13 cellular contexts compared by ENCODE assay signal in the genomic region with DNA sequence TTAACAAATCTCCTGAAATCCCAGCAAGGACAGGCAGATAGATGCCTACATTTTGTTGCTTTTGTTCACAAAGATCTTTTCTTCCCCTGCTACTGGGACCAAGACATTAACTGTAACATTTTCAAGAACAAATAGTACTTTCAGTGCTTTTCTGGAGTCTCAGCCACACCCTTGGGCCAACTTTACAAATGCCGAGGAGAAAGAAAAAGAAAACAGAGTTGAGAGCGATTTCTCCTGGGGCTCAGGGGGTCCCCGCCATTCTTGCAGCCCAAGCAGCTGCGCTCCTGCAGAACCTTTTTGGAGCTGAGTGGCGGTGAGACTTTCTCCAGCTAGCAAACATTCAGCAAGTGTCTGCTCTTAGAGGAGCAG. TPM values are rescaled to one million over a fixed set of nuclear protein-coding genes. Genes with fewer than 3 reads are reported as not detected.
DNase-seq lines count a peak whose midpoint lies in the region; ATAC-seq, FAIRE-seq and TF ChIP-seq lines count a peak whose summit lies in the region.
"Had no signal": no experiment of that assay in that cellular context is flagged by ENCODE, and none has a peak within 500 bp of the region (broad histone marks: within the 10 kb centered on the region; RNA-seq: fewer than 3 reads in every experiment).

No MANE protein-coding gene starts in this region.

- H3K4me3 ChIP-seq in gastrocnemius medialis: peak overlapping the region; percentile 8 to 13 (median 12)
- H3K4me3 ChIP-seq: cardiac muscle cell had no signal

- H3K27me3 ChIP-seq in gastrocnemius medialis: peaks cover 0 to 12% (median 3%) of the 10 kb centered on the region in 3 donors
- H3K27me3 ChIP-seq: cardiac muscle cell had no signal

- DNase-seq in Calu3 (no peak), left ventricle myocardium superior (peak; percentile 32), gastrocnemius medialis (no peak), AG08396 (ENCODE audit: low spot score) (no peak), RCC 7860 (ENCODE audit: low spot score) (no peak), SK-N-DZ (ENCODE audit: low spot score) (no peak)
- no peak for DNase-seq in stimulated activated CD4-positive, alpha-beta T cell treated with anti-CD3 and anti-CD28 coated beads, Interleukin-4, amount 100 ng/mL, for 4 hours
- DNase-seq: activated T-cell treated with anti-CD3 and anti-CD28 coated beads, Interleukin-2, amount 50 U/mL, for 1 hour; AML-193; Karpas-422; NCI-H446 treated with DMSO at 0.1 percent for 48 hours had no signal

- H3K4me3 Mint-ChIP-seq in Calu3 (ENCODE audit: low read depth, unreplicated experiment): no peak overlapping the region
- H3K4me3 Mint-ChIP-seq in brain: peak overlapping the region; percentile 51 to 75 (median 68)

- intact Hi-C loops in Calu3 (cut with micrococcal nuclease; ENCODE audit: unreplicated experiment): no loop called here
- intact Hi-C loops in left ventricle myocardium superior (cut with micrococcal nuclease): no loop called here
- intact Hi-C loops in gastrocnemius medialis (cut with DNase I; ENCODE audit: low total_unique reads): no loop called here

- H3K9me3 Mint-ChIP-seq in Calu3 (ENCODE audit: low read depth, unreplicated experiment) (no peaks in the 10 kb centered on the region), brain (peaks cover 0 to 3% (median 0%) of the 10 kb centered on the region in 5 experiments)

- H3K4me1 ChIP-seq in gastrocnemius medialis: peaks cover 0 to 8% of the 10 kb centered on the region in 2 donors

- no peak for FAIRE-seq in RCC 7860 (lab: Jason Lieb, UNC)

- H3K27me3 Mint-ChIP-seq in Calu3 (ENCODE audit: unreplicated experiment) (no peaks in the 10 kb centered on the region), brain (peaks cover 3% of the 10 kb centered on the region)

- H3K27ac Mint-ChIP-seq in Calu3 (ENCODE audit: unreplicated experiment) (peak overlapping the region; percentile 35), brain (peak overlapping the region; percentile 40 to 93 (median 92))

- H3K36me3 ChIP-seq in gastrocnemius medialis: no peaks in the 10 kb centered on the region
- H3K36me3 ChIP-seq: cardiac muscle cell had no signal

- CTCF ChIA-PET in Calu3 (lab: Charles Lee): no interaction called here

- peak overlapping the region in 3 of 4 donors; percentile 7 to 47 (median 23) for H3K27ac ChIP-seq in gastrocnemius medialis
- H3K27ac ChIP-seq: cardiac muscle cell had no signal

- TF ChIP-seq CTCF in Calu3 (IDR thresholded peaks at IDR 0.05; ENCODE audit: unreplicated experiment): no peak
- no peak for TF ChIP-seq CTCF in brain (conservative IDR thresholded peaks at IDR 0.05)
- TF ChIP-seq CTCF in gastrocnemius medialis (IDR thresholded peaks at IDR 0.05 in 4 of 5, conservative IDR thresholded peaks at IDR 0.05 in 1 of 5): no peak

- ATAC-seq in left ventricle myocardium superior: peak; percentile 75
- ATAC-seq in gastrocnemius medialis: no peak

- no peaks in the 10 kb centered on the region for H3K36me3 Mint-ChIP-seq in Calu3 (ENCODE audit: insufficient read depth, unreplicated experiment)
- H3K36me3 Mint-ChIP-seq in brain: no peaks in the 10 kb centered on the region

- in situ Hi-C loops in gastrocnemius medialis (cut with MboI; ENCODE audit: low sequenced_read_pairs in 4 of 4): no loop called here

- H3K4me1 Mint-ChIP-seq in Calu3 (ENCODE audit: low read depth, unreplicated experiment): peaks cover 15% of the 10 kb centered on the region
- H3K4me1 Mint-ChIP-seq in brain: peaks cover 24% of the 10 kb centered on the region

- no peak for TF ChIP-seq POLR2A in gastrocnemius medialis (IDR thresholded peaks at IDR 0.05)

- BruUV-seq in Calu3 (replicated peaks; lab: Mats Ljungman, UMichigan): no TSS peak

- no peaks in the 10 kb centered on the region for H3K9me3 ChIP-seq in gastrocnemius medialis

RNA-seq across cellular contexts. Expression of a gene that starts 18.8 kb away (rescaled TPM):
- total RNA-seq in Calu3 (2022): 74.3 and 84.2 TPM in 2 replicates
- polyA plus RNA-seq in brain (ENCODE audit: insufficient read depth, low read depth, low replicate concordance): 130 TPM
- total RNA-seq in left ventricle myocardium superior: 223 TPM
- 100 to 1,000 TPM; 110 to 146 (median 135) TPM for total RNA-seq in gastrocnemius medialis
- 273 and 290 TPM in 2 replicates for polyA plus RNA-seq in SK-N-DZ (2014; cell fraction: cytosol; rRNA removed)
- polyA plus RNA-seq in SK-N-DZ (2014; cell fraction: nucleus; rRNA removed): 101 and 141 TPM in 2 replicates
